Comparison of ENCODE assay signal across 8 cellular contexts in genomic region chr19:55165952-55166529, GRCh38. TPM values are rescaled to one million over a fixed set of nuclear protein-coding genes. Genes with fewer than 3 reads are reported as not detected.
A peak's percentile ranks its signal among the peaks of the same experiment; 100 is the strongest.
DNase-seq lines count a peak whose midpoint lies in the region; ATAC-seq, FAIRE-seq and TF ChIP-seq lines count a peak whose summit lies in the region.

No MANE protein-coding gene starts in this region.

- H3K4me3 Mint-ChIP-seq in naive thymus-derived CD8-positive, alpha-beta T cell = peak overlapping the region in 9 of 10 donors; percentile 1 to 88 (median 61)

- H3K79me2 ChIP-seq in fibroblast of lung (ENCODE audit: control insufficient read depth, insufficient read depth, low read length) = no peaks in the 10 kb centered on the region

- peak; percentile 56 to 69 for TF ChIP-seq CTCF in fibroblast of lung (conservative IDR thresholded peaks at IDR 0.05 in 1 of 2, IDR thresholded peaks at IDR 0.05 in 1 of 2; ENCODE audit: low read depth in 1 of 2, low read length in 2 of 2)

- peak overlapping the region in 4 of 10 donors; percentile 53 to 90 (median 82) for H3K27ac Mint-ChIP-seq in naive thymus-derived CD8-positive, alpha-beta T cell

- H3K27me3 ChIP-seq in fibroblast of lung (ENCODE audit: control insufficient read depth, insufficient read depth, low read length) = peaks cover 14% of the 10 kb centered on the region

- ATAC-seq in naive thymus-derived CD8-positive, alpha-beta T cell = peak; percentile 62 to 65
- no peak for ATAC-seq in HG03457 (IDR thresholded peaks at IDR 0.05; ENCODE audit: unreplicated experiment)

- peaks cover 33 to 88% (median 55%) of the 10 kb centered on the region in 5 donors for H3K27me3 Mint-ChIP-seq in naive thymus-derived CD8-positive, alpha-beta T cell

- no peak overlapping the region for H3K9ac ChIP-seq in fibroblast of lung (ENCODE audit: insufficient read depth, low read length)

- peak overlapping the region; percentile 81 for H2AFZ ChIP-seq in fibroblast of lung (ENCODE audit: low read length)

- peak overlapping the region; percentile 93 for H3K4me2 ChIP-seq in fibroblast of lung (ENCODE audit: extremely low read depth, insufficient read depth, low read length)

- no peaks in the 10 kb centered on the region for H3K36me3 ChIP-seq in fibroblast of lung (ENCODE audit: control insufficient read depth, insufficient read depth, low read length)

- peaks cover 8 to 14% (median 13%) of the 10 kb centered on the region in 4 donors for H3K4me1 Mint-ChIP-seq in naive thymus-derived CD8-positive, alpha-beta T cell

- H4K20me1 ChIP-seq in fibroblast of lung (ENCODE audit: control insufficient read depth, extremely low read depth, insufficient read depth, low read length) = no peaks in the 10 kb centered on the region

- POLR2A ChIA-PET in naive thymus-derived CD8-positive, alpha-beta T cell (lab: Charles Lee) = no interaction called here

- H3K4me3 ChIP-seq in fibroblast of lung (replicated peaks in 1 of 4; ENCODE audit: control extremely low read depth in 1 of 4, insufficient read depth in 1 of 4, low read depth in 3 of 4, low read length in 4 of 4) = peak overlapping the region; percentile 38 to 61 (median 56)

- peaks cover 4 to 16% (median 5%) of the 10 kb centered on the region in 3 donors for H3K36me3 Mint-ChIP-seq in naive thymus-derived CD8-positive, alpha-beta T cell

- H3K9me3 ChIP-seq in fibroblast of lung (ENCODE audit: control insufficient read depth, insufficient read depth, low read depth, low read length) = no peaks in the 10 kb centered on the region

- H3K27ac ChIP-seq in fibroblast of lung (ENCODE audit: insufficient read depth, low read length) = no peak overlapping the region

- peaks cover 0 to 7% (median 4%) of the 10 kb centered on the region in 9 donors for H3K9me3 Mint-ChIP-seq in naive thymus-derived CD8-positive, alpha-beta T cell

- H3K4me1 ChIP-seq in fibroblast of lung (ENCODE audit: control insufficient read depth, extremely low read depth, insufficient read depth, low read length) = no peaks in the 10 kb centered on the region

- FAIRE-seq in urothelium cell line (lab: Jason Lieb, UNC) = no peak

- DNase-seq in Daoy (ENCODE audit: low read depth) (peak; percentile 90), HPDE6-E6E7 (ENCODE audit: extremely low spot score) (peak; percentile 54), NCI-H774 (lab: John Stamatoyannopoulos, UW) (peak; percentile 71), activated T-cell treated with anti-CD3 and anti-CD28 coated beads for 4 hours (peak; percentile 27), fibroblast of lung (ENCODE audit: low read depth in 2 of 2) (peak; percentile 51 to 78), urothelium cell line (ENCODE audit: low spot score) (peak; percentile 86)
- peak in 3 of 10 donors; percentile 57 to 73 (median 57) for DNase-seq in naive thymus-derived CD8-positive, alpha-beta T cell

RNA-seq across cellular contexts. Expression of gene DNAAF3, which starts 0.4 kb away (rescaled TPM):
- 3.1 and 7.1 TPM in 2 replicates for total RNA-seq in Daoy (2014; rRNA removed; shearing (Covaris generic))
- under 0.01 and 0.17 TPM in 2 replicates for total RNA-seq in fibroblast of lung
- polyA plus RNA-seq in fibroblast of lung = 0.16 and 0.18 TPM in 2 replicates
- polyA plus RNA-seq in fibroblast of lung (2012) = 0.33 and 0.35 TPM in 2 replicates
- not detected in 2 replicates for polyA minus RNA-seq in fibroblast of lung (ENCODE audit: low replicate concordance)
- total RNA-seq in naive thymus-derived CD8-positive, alpha-beta T cell = not detected
- not detected for polyA plus RNA-seq in naive thymus-derived CD8-positive, alpha-beta T cell

RNA-seq across cellular contexts. Expression of gene TNNI3, which starts 8.5 kb away (rescaled TPM):
- 0.80 TPM in 1 of 2 replicates, not detected in the other for total RNA-seq in Daoy (2014; rRNA removed; shearing (Covaris generic))
- not detected in 2 replicates for total RNA-seq in fibroblast of lung
- not detected in 2 replicates for polyA plus RNA-seq in fibroblast of lung
- polyA plus RNA-seq in fibroblast of lung (2012) = not detected in 2 replicates
- polyA minus RNA-seq in fibroblast of lung (ENCODE audit: low replicate concordance) = not detected in 2 replicates
- total RNA-seq in naive thymus-derived CD8-positive, alpha-beta T cell = not detected
- not detected for polyA plus RNA-seq in naive thymus-derived CD8-positive, alpha-beta T cell

RNA-seq across cellular contexts. Expression of gene SYT5, which starts 14.0 kb away (rescaled TPM):
- 0.12 TPM in 1 of 2 replicates, not detected in the other for total RNA-seq in Daoy (2014; rRNA removed; shearing (Covaris generic))
- total RNA-seq in fibroblast of lung = 0.50 TPM in 1 of 2 replicates, not detected in the other
- 0.05 and 0.08 TPM in 2 replicates for polyA plus RNA-seq in fibroblast of lung
- 0.22 and 0.26 TPM in 2 replicates for polyA plus RNA-seq in fibroblast of lung (2012)
- not detected in 2 replicates for polyA minus RNA-seq in fibroblast of lung (ENCODE audit: low replicate concordance)
- not detected for total RNA-seq in naive thymus-derived CD8-positive, alpha-beta T cell
- under 1 TPM; 0.09 to 0.56 (median 0.25) TPM for polyA plus RNA-seq in naive thymus-derived CD8-positive, alpha-beta T cell

RNA-seq across cellular contexts. Expression of gene TNNT1, which starts 17.0 kb away (rescaled TPM):
- 22.5 and 23.9 TPM in 2 replicates for total RNA-seq in Daoy (2014; rRNA removed; shearing (Covaris generic))
- 7.4 and 10.4 TPM in 2 replicates for total RNA-seq in fibroblast of lung
- polyA plus RNA-seq in fibroblast of lung = 1.4 and 1.7 TPM in 2 replicates
- 3.3 and 3.9 TPM in 2 replicates for polyA plus RNA-seq in fibroblast of lung (2012)
- not detected in 2 replicates for polyA minus RNA-seq in fibroblast of lung (ENCODE audit: low replicate concordance)
- total RNA-seq in naive thymus-derived CD8-positive, alpha-beta T cell = not detected
- polyA plus RNA-seq in naive thymus-derived CD8-positive, alpha-beta T cell = not detected

RNA-seq across cellular contexts. Expression of gene PTPRH, which starts 43.3 kb away (rescaled TPM):
- 4.1 and 8.6 TPM in 2 replicates for total RNA-seq in Daoy (2014; rRNA removed; shearing (Covaris generic))
- total RNA-seq in fibroblast of lung = 7.7 and 19.5 TPM in 2 replicates
- polyA plus RNA-seq in fibroblast of lung = 2.5 and 4.4 TPM in 2 replicates
- 2.9 and 5.2 TPM in 2 replicates for polyA plus RNA-seq in fibroblast of lung (2012)
- 14.9 and 20.1 TPM in 2 replicates for polyA minus RNA-seq in fibroblast of lung (ENCODE audit: low replicate concordance)
- not detected for total RNA-seq in naive thymus-derived CD8-positive, alpha-beta T cell
- polyA plus RNA-seq in naive thymus-derived CD8-positive, alpha-beta T cell = not detected
